In the genomic region with DNA sequence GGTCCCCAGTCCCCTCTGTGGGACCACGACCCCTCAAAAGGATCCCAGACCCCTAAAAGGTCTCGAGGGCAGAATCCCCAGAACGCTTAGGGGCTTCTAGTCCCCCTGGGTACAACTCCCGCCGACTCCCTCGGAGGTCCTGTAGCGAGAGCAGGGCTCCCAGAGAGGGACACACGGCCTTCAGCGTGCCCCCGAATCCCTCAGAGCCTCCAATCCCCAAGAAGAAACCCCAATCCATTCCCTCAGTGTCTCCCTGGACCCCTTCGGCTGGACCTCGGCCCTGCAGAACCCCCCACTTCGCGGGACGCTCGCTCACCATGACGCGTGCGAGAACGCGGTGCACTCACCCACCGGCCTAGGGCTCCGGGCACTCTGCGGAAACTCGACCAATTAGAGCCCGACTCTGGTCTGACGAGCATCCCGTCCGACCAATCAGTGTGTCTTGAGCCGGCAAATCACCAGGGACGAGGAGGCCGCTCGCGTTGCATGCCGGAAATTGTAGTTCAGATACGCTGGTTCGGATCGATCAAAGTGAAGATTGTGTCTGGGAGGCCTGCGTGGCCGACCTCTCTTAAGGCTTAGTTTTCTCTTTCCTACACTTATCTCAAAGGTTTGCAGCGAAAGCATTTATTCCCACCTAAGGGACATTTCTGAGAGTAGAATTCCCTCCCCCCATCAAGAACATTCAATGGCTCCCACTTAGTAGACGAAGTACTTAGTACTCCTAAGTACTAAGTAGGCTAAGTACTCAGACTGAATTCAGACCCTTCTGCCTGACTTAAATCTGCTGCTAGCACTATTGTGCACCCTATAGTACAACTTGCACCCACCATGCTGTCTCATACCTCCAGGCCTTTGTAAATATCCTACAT, we compare ENCODE assay signal across 1 cellular context.
TF ChIP-seq lines count a peak whose summit lies in the region.

A gene (minus strand): TSS at position 369 of the 872 bp plus-strand sequence. CDS start 50 bp downstream, at position 319.

TF ChIP-seq in HepG2, 621 proteins besides CTCF, POLR2A, EP300 and RAD21 (continued from another document and continues in another):
- TF ChIP-seq ZMAT3 (CRISPR knock-in tag; conservative IDR thresholded peaks at IDR 0.05) (0 out of 2 replicates have a peak, but pooled peaks have one; percentile 86), SIN3A (IDR thresholded peaks at IDR 0.05; ENCODE audit: borderline replicate concordance, low read depth, low read length) (peak; percentile 77; the same call in 1 of the 2 replicates), HOXA3 (CRISPR knock-in tag; IDR thresholded peaks at IDR 0.05) (peak; percentile 74), ZNF251 (CRISPR knock-in tag; IDR thresholded peaks at IDR 0.05) (no peak), ZNF335 (CRISPR knock-in tag; IDR thresholded peaks at IDR 0.05) (0 out of 2 replicates have a peak, but pooled peaks have one; percentile 23), STAT5B (CRISPR knock-in tag; IDR thresholded peaks at IDR 0.05) (no peak), ZKSCAN8 (CRISPR knock-in tag; IDR thresholded peaks at IDR 0.05; ENCODE audit: borderline replicate concordance) (peak; percentile 25; the same call in 1 of the 2 replicates), MIER3 (CRISPR knock-in tag; IDR thresholded peaks at IDR 0.05; ENCODE audit: borderline replicate concordance) (no peak), ZNF773 (CRISPR knock-in tag; IDR thresholded peaks at IDR 0.05; ENCODE audit: borderline replicate concordance) (no peak), ZNF253 (CRISPR knock-in tag; IDR thresholded peaks at IDR 0.05; ENCODE audit: borderline replicate concordance) (no peak), ZNF501 (CRISPR knock-in tag; IDR thresholded peaks at IDR 0.05) (peak; percentile 59; the same call in 1 of the 2 replicates)
- TF ChIP-seq, protein P1, sequence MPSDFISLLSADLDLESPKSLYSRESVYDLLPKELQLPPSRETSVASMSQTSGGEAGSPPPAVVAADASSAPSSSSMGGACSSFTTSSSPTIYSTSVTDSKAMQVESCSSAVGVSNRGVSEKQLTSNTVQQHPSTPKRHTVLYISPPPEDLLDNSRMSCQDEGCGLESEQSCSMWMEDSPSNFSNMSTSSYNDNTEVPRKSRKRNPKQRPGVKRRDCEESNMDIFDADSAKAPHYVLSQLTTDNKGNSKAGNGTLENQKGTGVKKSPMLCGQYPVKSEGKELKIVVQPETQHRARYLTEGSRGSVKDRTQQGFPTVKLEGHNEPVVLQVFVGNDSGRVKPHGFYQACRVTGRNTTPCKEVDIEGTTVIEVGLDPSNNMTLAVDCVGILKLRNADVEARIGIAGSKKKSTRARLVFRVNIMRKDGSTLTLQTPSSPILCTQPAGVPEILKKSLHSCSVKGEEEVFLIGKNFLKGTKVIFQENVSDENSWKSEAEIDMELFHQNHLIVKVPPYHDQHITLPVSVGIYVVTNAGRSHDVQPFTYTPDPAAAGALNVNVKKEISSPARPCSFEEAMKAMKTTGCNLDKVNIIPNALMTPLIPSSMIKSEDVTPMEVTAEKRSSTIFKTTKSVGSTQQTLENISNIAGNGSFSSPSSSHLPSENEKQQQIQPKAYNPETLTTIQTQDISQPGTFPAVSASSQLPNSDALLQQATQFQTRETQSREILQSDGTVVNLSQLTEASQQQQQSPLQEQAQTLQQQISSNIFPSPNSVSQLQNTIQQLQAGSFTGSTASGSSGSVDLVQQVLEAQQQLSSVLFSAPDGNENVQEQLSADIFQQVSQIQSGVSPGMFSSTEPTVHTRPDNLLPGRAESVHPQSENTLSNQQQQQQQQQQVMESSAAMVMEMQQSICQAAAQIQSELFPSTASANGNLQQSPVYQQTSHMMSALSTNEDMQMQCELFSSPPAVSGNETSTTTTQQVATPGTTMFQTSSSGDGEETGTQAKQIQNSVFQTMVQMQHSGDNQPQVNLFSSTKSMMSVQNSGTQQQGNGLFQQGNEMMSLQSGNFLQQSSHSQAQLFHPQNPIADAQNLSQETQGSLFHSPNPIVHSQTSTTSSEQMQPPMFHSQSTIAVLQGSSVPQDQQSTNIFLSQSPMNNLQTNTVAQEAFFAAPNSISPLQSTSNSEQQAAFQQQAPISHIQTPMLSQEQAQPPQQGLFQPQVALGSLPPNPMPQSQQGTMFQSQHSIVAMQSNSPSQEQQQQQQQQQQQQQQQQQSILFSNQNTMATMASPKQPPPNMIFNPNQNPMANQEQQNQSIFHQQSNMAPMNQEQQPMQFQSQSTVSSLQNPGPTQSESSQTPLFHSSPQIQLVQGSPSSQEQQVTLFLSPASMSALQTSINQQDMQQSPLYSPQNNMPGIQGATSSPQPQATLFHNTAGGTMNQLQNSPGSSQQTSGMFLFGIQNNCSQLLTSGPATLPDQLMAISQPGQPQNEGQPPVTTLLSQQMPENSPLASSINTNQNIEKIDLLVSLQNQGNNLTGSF (CRISPR knock-in tag; IDR thresholded peaks at IDR 0.05) = 0 out of 2 replicates have a peak, but pooled peaks have one; percentile 33
- TF ChIP-seq, protein P2, sequence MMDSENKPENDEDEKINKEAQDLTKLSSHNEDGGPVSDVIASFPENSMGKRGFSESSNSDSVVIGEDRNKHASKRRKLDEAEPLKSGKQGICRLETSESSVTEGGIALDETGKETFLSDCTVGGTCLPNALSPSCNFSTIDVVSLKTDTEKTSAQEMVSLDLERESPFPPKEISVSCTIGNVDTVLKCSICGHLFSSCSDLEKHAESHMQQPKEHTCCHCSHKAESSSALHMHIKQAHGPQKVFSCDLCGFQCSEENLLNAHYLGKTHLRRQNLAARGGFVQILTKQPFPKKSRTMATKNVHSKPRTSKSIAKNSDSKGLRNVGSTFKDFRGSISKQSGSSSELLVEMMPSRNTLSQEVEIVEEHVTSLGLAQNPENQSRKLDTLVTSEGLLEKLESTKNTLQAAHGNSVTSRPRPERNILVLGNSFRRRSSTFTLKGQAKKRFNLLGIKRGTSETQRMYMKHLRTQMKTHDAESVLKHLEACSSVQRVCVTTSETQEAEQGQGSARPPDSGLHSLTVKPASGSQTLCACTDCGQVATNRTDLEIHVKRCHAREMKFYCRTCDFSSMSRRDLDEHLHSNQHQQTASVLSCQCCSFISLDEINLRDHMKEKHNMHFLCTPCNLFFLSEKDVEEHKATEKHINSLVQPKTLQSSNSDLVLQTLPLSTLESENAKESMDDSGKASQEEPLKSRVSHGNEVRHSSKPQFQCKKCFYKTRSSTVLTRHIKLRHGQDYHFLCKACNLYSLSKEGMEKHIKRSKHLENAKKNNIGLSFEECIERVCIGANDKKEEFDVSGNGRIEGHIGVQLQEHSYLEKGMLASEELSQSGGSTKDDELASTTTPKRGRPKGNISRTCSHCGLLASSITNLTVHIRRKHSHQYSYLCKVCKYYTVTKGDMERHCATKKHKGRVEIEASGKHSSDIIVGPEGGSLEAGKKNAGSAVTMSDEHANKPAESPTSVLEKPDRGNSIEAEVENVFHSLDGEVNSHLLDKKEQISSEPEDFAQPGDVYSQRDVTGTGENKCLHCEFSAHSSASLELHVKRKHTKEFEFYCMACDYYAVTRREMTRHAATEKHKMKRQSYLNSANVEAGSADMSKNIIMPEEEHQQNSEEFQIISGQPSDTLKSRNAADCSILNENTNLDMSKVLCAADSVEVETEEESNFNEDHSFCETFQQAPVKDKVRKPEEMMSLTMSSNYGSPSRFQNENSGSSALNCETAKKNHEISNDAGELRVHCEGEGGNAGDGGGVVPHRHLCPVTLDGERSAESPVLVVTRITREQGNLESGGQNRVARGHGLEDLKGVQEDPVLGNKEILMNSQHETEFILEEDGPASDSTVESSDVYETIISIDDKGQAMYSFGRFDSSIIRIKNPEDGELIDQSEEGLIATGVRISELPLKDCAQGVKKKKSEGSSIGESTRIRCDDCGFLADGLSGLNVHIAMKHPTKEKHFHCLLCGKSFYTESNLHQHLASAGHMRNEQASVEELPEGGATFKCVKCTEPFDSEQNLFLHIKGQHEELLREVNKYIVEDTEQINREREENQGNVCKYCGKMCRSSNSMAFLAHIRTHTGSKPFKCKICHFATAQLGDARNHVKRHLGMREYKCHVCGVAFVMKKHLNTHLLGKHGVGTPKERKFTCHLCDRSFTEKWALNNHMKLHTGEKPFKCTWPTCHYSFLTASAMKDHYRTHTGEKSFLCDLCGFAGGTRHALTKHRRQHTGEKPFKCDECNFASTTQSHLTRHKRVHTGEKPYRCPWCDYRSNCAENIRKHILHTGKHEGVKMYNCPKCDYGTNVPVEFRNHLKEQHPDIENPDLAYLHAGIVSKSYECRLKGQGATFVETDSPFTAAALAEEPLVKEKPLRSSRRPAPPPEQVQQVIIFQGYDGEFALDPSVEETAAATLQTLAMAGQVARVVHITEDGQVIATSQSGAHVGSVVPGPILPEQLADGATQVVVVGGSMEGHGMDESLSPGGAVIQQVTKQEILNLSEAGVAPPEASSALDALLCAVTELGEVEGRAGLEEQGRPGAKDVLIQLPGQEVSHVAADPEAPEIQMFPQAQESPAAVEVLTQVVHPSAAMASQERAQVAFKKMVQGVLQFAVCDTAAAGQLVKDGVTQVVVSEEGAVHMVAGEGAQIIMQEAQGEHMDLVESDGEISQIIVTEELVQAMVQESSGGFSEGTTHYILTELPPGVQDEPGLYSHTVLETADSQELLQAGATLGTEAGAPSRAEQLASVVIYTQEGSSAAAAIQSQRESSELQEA (CRISPR knock-in tag; IDR thresholded peaks at IDR 0.05; ENCODE audit: not compliant biosample characterization) = peak; percentile 61
- TF ChIP-seq, protein P3, sequence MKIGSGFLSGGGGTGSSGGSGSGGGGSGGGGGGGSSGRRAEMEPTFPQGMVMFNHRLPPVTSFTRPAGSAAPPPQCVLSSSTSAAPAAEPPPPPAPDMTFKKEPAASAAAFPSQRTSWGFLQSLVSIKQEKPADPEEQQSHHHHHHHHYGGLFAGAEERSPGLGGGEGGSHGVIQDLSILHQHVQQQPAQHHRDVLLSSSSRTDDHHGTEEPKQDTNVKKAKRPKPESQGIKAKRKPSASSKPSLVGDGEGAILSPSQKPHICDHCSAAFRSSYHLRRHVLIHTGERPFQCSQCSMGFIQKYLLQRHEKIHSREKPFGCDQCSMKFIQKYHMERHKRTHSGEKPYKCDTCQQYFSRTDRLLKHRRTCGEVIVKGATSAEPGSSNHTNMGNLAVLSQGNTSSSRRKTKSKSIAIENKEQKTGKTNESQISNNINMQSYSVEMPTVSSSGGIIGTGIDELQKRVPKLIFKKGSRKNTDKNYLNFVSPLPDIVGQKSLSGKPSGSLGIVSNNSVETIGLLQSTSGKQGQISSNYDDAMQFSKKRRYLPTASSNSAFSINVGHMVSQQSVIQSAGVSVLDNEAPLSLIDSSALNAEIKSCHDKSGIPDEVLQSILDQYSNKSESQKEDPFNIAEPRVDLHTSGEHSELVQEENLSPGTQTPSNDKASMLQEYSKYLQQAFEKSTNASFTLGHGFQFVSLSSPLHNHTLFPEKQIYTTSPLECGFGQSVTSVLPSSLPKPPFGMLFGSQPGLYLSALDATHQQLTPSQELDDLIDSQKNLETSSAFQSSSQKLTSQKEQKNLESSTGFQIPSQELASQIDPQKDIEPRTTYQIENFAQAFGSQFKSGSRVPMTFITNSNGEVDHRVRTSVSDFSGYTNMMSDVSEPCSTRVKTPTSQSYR (CRISPR knock-in tag; IDR thresholded peaks at IDR 0.05; ENCODE audit: borderline replicate concordance) = peak; percentile 49; the same call in 1 of the 2 replicates
- TF ChIP-seq, protein P4, sequence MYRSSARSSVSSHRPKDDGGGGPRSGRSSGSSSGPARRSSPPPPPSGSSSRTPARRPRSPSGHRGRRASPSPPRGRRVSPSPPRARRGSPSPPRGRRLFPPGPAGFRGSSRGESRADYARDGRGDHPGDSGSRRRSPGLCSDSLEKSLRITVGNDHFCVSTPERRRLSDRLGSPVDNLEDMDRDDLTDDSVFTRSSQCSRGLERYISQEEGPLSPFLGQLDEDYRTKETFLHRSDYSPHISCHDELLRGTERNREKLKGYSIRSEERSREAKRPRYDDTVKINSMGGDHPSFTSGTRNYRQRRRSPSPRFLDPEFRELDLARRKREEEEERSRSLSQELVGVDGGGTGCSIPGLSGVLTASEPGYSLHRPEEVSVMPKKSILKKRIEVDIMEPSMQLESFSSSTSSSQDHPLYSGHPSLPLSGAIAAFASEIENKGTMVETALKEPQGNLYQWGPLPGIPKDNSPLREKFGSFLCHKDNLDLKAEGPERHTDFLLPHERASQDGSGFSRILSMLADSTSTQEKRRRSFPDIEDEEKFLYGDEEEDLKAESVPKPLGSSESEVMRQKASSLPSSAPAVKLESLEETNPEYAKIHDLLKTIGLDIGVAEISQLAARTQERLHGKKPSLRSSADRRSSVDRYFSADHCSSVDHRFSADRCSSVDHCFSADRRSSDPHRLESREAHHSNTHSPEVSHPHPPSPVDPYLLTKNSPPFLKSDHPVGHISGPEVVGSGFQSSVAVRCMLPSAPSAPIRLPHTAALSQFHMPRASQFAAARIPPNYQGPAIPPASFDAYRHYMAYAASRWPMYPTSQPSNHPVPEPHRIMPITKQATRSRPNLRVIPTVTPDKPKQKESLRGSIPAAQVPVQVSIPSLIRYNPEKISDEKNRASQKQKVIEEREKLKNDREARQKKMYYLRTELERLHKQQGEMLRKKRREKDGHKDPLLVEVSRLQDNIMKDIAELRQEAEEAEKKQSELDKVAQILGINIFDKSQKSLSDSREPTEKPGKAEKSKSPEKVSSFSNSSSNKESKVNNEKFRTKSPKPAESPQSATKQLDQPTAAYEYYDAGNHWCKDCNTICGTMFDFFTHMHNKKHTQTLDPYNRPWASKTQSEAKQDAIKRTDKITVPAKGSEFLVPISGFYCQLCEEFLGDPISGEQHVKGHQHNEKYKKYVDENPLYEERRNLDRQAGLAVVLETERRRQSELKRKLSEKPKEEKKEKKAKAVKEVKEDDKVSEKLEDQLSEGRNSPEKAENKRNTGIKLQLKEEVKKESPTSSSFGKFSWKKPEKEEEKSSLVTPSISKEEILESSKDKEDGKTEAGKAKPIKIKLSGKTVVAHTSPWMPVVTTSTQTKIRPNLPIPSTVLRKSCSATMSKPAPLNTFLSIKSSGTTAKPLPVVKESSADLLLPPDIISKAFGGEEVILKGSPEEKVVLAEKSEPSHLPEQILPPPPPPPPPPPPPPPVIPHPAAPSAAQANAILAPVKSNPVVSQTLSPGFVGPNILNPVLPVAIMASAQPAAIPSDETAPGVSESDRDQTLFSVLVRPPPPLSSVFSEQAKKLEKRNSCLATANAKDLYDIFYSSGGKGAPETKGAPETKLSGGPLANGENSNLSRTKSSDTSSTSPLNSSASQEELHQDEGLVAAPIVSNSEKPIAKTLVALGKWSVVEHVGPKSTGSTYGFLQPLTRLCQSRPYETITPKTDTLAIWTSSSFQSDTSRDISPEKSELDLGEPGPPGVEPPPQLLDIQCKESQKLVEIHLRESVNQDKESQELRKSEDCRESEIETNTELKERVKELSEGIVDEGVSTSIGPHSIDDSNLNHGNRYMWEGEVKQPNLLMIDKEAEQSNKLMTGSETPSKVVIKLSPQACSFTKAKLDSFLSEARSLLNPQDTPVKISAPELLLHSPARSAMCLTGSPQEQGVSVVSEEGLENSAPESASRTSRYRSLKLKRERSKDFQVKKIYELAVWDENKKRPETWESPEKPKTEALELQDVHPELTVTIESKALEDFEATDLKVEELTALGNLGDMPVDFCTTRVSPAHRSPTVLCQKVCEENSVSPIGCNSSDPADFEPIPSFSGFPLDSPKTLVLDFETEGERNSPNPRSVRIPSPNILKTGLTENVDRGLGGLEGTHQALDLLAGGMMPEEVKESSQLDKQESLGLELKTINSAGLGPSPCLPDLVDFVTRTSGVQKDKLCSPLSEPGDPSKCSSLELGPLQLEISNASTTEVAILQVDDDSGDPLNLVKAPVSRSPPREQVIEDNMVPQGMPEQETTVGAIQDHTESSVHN (CRISPR knock-in tag; IDR thresholded peaks at IDR 0.05) = no peak
- TF ChIP-seq, protein P5, sequence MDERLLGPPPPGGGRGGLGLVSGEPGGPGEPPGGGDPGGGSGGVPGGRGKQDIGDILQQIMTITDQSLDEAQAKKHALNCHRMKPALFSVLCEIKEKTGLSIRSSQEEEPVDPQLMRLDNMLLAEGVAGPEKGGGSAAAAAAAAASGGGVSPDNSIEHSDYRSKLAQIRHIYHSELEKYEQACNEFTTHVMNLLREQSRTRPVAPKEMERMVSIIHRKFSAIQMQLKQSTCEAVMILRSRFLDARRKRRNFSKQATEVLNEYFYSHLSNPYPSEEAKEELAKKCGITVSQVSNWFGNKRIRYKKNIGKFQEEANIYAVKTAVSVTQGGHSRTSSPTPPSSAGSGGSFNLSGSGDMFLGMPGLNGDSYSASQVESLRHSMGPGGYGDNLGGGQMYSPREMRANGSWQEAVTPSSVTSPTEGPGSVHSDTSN (CRISPR knock-in tag; IDR thresholded peaks at IDR 0.05) = peak; percentile 96
